ENCODE assay signal across 19 cellular contexts in genomic region chr20:22560817-22561216, GRCh38. TPM values are rescaled to one million over a fixed set of nuclear protein-coding genes. Genes with fewer than 3 reads are reported as not detected.
DNase-seq lines count a peak whose midpoint lies in the region; ATAC-seq, FAIRE-seq and TF ChIP-seq lines count a peak whose summit lies in the region.
"Had no signal": no experiment of that assay in that cellular context is flagged by ENCODE, and none has a peak within 500 bp of the region (broad histone marks: within the 10 kb centered on the region; RNA-seq: fewer than 3 reads in every experiment).

No MANE protein-coding gene starts in this region.

- H3K9me3 ChIP-seq in HepG2 (ENCODE audit: low read length) (no peaks in the 10 kb centered on the region), right lobe of liver (no peaks in the 10 kb centered on the region), left lung (no peaks in the 10 kb centered on the region)
- H3K9me3 ChIP-seq in CD8-positive, alpha-beta T cell (ENCODE audit: low read length): no peaks in the 10 kb centered on the region
- H3K9me3 ChIP-seq: SJSA1 had no signal

- TSS peak; percentile 9 for BruUV-seq in HepG2 (replicated peaks; lab: Mats Ljungman, UMichigan)

- no peak overlapping the region for H3K9ac ChIP-seq in HepG2 (ENCODE audit: insufficient read depth, low read depth, low read length)
- H3K9ac ChIP-seq: KMS-11 had no signal

- in situ Hi-C loops in HepG2 (cut with HindIII; ENCODE audit: extremely low pct_ligation_motif_present, low pct_unique_long_range_greater_than_20kb): no loop called here

- H3K4me3 ChIP-seq in HepG2 (replicated peaks in 1 of 3; ENCODE audit: insufficient read depth in 1 of 3, low read depth in 2 of 3, low read length in 3 of 3): no peak overlapping the region
- H3K4me3 ChIP-seq in right lobe of liver: no peak overlapping the region
- no peak overlapping the region for H3K4me3 ChIP-seq in lower leg skin (ENCODE audit: low read depth, poor library complexity, severe bottlenecking)
- no peak overlapping the region for H3K4me3 ChIP-seq in left lung
- H3K4me3 ChIP-seq in CD8-positive, alpha-beta T cell (ENCODE audit: low read depth, low read length): no peak overlapping the region
- H3K4me3 ChIP-seq: PC-9, SJSA1 had no signal

- H3K4me1 ChIP-seq in HepG2 (ENCODE audit: insufficient read depth, low read length): peaks cover 42% of the 10 kb centered on the region
- H3K4me1 ChIP-seq in right lobe of liver: peaks cover 0 to 32% (median 13%) of the 10 kb centered on the region in 4 donors
- H3K4me1 ChIP-seq in left lung: no peaks in the 10 kb centered on the region
- H3K4me1 ChIP-seq in CD8-positive, alpha-beta T cell (ENCODE audit: insufficient read depth, low read length): no peaks in the 10 kb centered on the region
- H3K4me1 ChIP-seq: SJSA1 had no signal

- H3K27ac Mint-ChIP-seq in WTC11 (no peak overlapping the region), nephron progenitor cell (no peak overlapping the region)
- H3K27ac Mint-ChIP-seq in CD8-positive, alpha-beta T cell: no peak overlapping the region
- H3K27ac Mint-ChIP-seq: CD14-positive monocyte had no signal

- TF ChIP-seq CTCF in HepG2 (CRISPR knock-in tag; IDR thresholded peaks at IDR 0.05): no peak
- no peak for TF ChIP-seq CTCF in right lobe of liver (IDR thresholded peaks at IDR 0.05)
- no peak for TF ChIP-seq CTCF in WTC11 (IDR thresholded peaks at IDR 0.05)
- TF ChIP-seq CTCF in nephron progenitor cell (IDR thresholded peaks at IDR 0.05): no peak
- TF ChIP-seq CTCF in lower leg skin (IDR thresholded peaks at IDR 0.05): no peak
- TF ChIP-seq CTCF in left lung (IDR thresholded peaks at IDR 0.05): no peak
- TF ChIP-seq CTCF in CD8-positive, alpha-beta T cell (IDR thresholded peaks at IDR 0.05): no peak

- H3K4me3 Mint-ChIP-seq in WTC11 (no peak overlapping the region), nephron progenitor cell (no peak overlapping the region)
- no peak overlapping the region for H3K4me3 Mint-ChIP-seq in CD8-positive, alpha-beta T cell

- H3K27ac ChIP-seq in HepG2 (ENCODE audit: extremely low read length, insufficient read depth, low read length): no peak overlapping the region
- H3K27ac ChIP-seq in right lobe of liver: no peak overlapping the region
- H3K27ac ChIP-seq in left lung: no peak overlapping the region
- no peak overlapping the region for H3K27ac ChIP-seq in CD8-positive, alpha-beta T cell (ENCODE audit: low read depth, low read length)
- H3K27ac ChIP-seq: KMS-11, PC-9, SJSA1 had no signal

- H4K20me1 ChIP-seq in HepG2 (ENCODE audit: insufficient read depth, low read length): no peaks in the 10 kb centered on the region

- no peak overlapping the region for H2AFZ ChIP-seq in HepG2 (ENCODE audit: low read length)
- H2AFZ ChIP-seq: PC-9 had no signal

- H3K36me3 ChIP-seq in HepG2 (replicated peaks in 1 of 2; ENCODE audit: control insufficient read depth in 1 of 2, insufficient read depth in 2 of 2, low read length in 2 of 2) (peaks cover 11 to 23% of the 10 kb centered on the region in 2 experiments), right lobe of liver (peaks cover 0 to 16% (median 0%) of the 10 kb centered on the region in 4 donors), left lung (no peaks in the 10 kb centered on the region)
- H3K36me3 ChIP-seq in CD8-positive, alpha-beta T cell (ENCODE audit: insufficient read depth, low read length): no peaks in the 10 kb centered on the region
- H3K36me3 ChIP-seq: SJSA1 had no signal

- CTCF ChIA-PET in HepG2 (lab: Yijun Ruan, JAX; ENCODE audit: low intra/inter-chr PET ratio, low total read pairs): no interaction called here
- CTCF ChIA-PET in WTC11 (lab: Charles Lee): interaction anchor here (0.6 to 1.1 kb wide), 7 partner anchors 14 to 683 kb away, joined by 3 to 9 read pairs (median 5); no protein-coding TSS in a partner anchor
- CTCF ChIA-PET in CD8-positive, alpha-beta T cell (lab: Charles Lee): no interaction called here

- H3K9me3 Mint-ChIP-seq in WTC11: no peaks in the 10 kb centered on the region
- H3K9me3 Mint-ChIP-seq in nephron progenitor cell: no peaks in the 10 kb centered on the region
- no peaks in the 10 kb centered on the region for H3K9me3 Mint-ChIP-seq in CD8-positive, alpha-beta T cell

- no peak for FAIRE-seq in HepG2 (lab: Jason Lieb, UNC)

- H3K27me3 Mint-ChIP-seq in WTC11 (ENCODE audit: low read depth): peaks cover 100% of the 10 kb centered on the region
- peaks cover 100% of the 10 kb centered on the region for H3K27me3 Mint-ChIP-seq in nephron progenitor cell (ENCODE audit: low read depth, poor library complexity)
- peaks cover 55% of the 10 kb centered on the region for H3K27me3 Mint-ChIP-seq in CD8-positive, alpha-beta T cell (ENCODE audit: low read depth)

- H3K36me3 Mint-ChIP-seq in WTC11: no peaks in the 10 kb centered on the region
- no peaks in the 10 kb centered on the region for H3K36me3 Mint-ChIP-seq in nephron progenitor cell (ENCODE audit: low read depth)
- no peaks in the 10 kb centered on the region for H3K36me3 Mint-ChIP-seq in CD8-positive, alpha-beta T cell
- H3K36me3 Mint-ChIP-seq: CD14-positive monocyte had no signal

- DNase-seq in HepG2 (ENCODE audit: low spot score): no peak
- DNase-seq in right lobe of liver: no peak
- DNase-seq in WTC11 (ENCODE audit: low spot score): peak; percentile 63
- peak; percentile 26 for DNase-seq in nephron progenitor cell
- no peak for DNase-seq in lower leg skin (ENCODE audit: low spot score in 2 of 2)
- no peak for DNase-seq in left lung
- no peak for DNase-seq in CD8-positive, alpha-beta T cell
- DNase-seq: 8988T, DMS 273 treated with DMSO at 0.1 percent for 48 hours, DND-41, GDM1, NCI-H1436 treated with DMSO at 0.1 percent for 48 hours, NCI-H510A treated with DMSO at 0.1 percent for 48 hours, PC-9 had no signal

- no peak for TF ChIP-seq RAD21 in HepG2 (CRISPR knock-in tag; IDR thresholded peaks at IDR 0.05)

- TF ChIP-seq EP300 in HepG2 (IDR thresholded peaks at IDR 0.05; ENCODE audit: low read depth in 2 of 2, low read length in 2 of 2) (no peak), HepG2 (CRISPR knock-in tag; IDR thresholded peaks at IDR 0.05; ENCODE audit: borderline replicate concordance) (no peak)

- POLR2A ChIA-PET in HepG2 (lab: Yijun Ruan, JAX): interaction anchor here (1.5 to 2.1 kb wide), 2 partner anchors 36 to 71 kb away, joined by 4 to 5 read pairs; no protein-coding TSS in a partner anchor
- POLR2A ChIA-PET in WTC11 (lab: Charles Lee): no interaction called here
- POLR2A ChIA-PET in CD8-positive, alpha-beta T cell (lab: Charles Lee): interaction anchor here (0.6 kb wide), 1 partner anchor 242 kb away, joined by 3 read pairs; no protein-coding TSS in a partner anchor

- WGBS in HepG2 (ENCODE audit: low lambda C conversion rate): 98% methylated on average over 16 of the region's 16 CpGs
- WGBS in right lobe of liver (ENCODE audit: insufficient coverage, low coverage, low lambda C conversion rate, missing lambda C conversion rate): 38% methylated on average over 15 of the region's 16 CpGs
- 10% methylated on average over 16 of the region's 16 CpGs for WGBS in lower leg skin, 2 donors

- intact Hi-C loops in HepG2 (cut with micrococcal nuclease; ENCODE audit: unreplicated experiment) (no loop called here), right lobe of liver (cut with DNase I) (no loop called here), lower leg skin (cut with DNase I; ENCODE audit: low total_unique reads) (no loop called here), left lung (cut with DNase I) (no loop called here)
- intact Hi-C loops in CD8-positive, alpha-beta T cell (cut with DNase I, micrococcal nuclease): no loop called here

- H3K4me1 Mint-ChIP-seq in WTC11 (peaks cover 90% of the 10 kb centered on the region), nephron progenitor cell (no peaks in the 10 kb centered on the region)
- H3K4me1 Mint-ChIP-seq in CD8-positive, alpha-beta T cell (ENCODE audit: low read depth): no peaks in the 10 kb centered on the region
- H3K4me1 Mint-ChIP-seq: CD14-positive monocyte had no signal

- H3K27me3 ChIP-seq in HepG2 (ENCODE audit: control insufficient read depth in 1 of 2, insufficient read depth in 2 of 2, low read length in 2 of 2): no peaks in the 10 kb centered on the region
- no peaks in the 10 kb centered on the region for H3K27me3 ChIP-seq in right lobe of liver
- peaks cover 43 to 93% of the 10 kb centered on the region in 2 donors for H3K27me3 ChIP-seq in left lung
- no peaks in the 10 kb centered on the region for H3K27me3 ChIP-seq in CD8-positive, alpha-beta T cell (ENCODE audit: insufficient read depth, low read length)

- no peak overlapping the region for H3K4me2 ChIP-seq in HepG2 (ENCODE audit: low read depth, low read length)
- H3K4me2 ChIP-seq: KMS-11, PC-9 had no signal

- no peak for ATAC-seq in HepG2
- ATAC-seq in right lobe of liver: no peak
- ATAC-seq in WTC11: peak; percentile 57
- no peak for ATAC-seq in left lung
- no peak for ATAC-seq in CD8-positive, alpha-beta T cell
- ATAC-seq in GM21786 (IDR thresholded peaks at IDR 0.05; ENCODE audit: unreplicated experiment): no peak

- TF ChIP-seq POLR2A in HepG2 (IDR thresholded peaks at IDR 0.05; ENCODE audit: insufficient read depth in 1 of 2, low read depth in 2 of 2, low read length in 2 of 2) (no peak), right lobe of liver (IDR thresholded peaks at IDR 0.05) (no peak), lower leg skin (IDR thresholded peaks at IDR 0.05) (no peak)

- H3K79me2 ChIP-seq in HepG2 (ENCODE audit: insufficient read depth, low read length): no peaks in the 10 kb centered on the region

RNA-seq across cellular contexts. Expression of gene FOXA2, which starts 23.6 kb away (rescaled TPM):
- total RNA-seq in HepG2 (2016; rRNA removed; fragmentation: Illumina TruSeq; extraction: Trizol) (12.2 and 12.7 TPM in 2 replicates), right lobe of liver (10 to 100 TPM; 11.8 to 28.7 (median 21.2) TPM), WTC11 (2021) (1.3 to 3.1 TPM (median 1.3 TPM) in 3 replicates), lower leg skin (not detected), left lung (10 to 100 TPM; 24.0 to 39.8 TPM)
- 4.6 and 4.9 TPM in 2 replicates for total RNA-seq in HepG2 (2016; cell fraction: cytosol; rRNA removed; fragmentation: Illumina TruSeq; extraction: Trizol; ENCODE audit: low read depth)
- total RNA-seq in HepG2 (2016; cell fraction: insoluble cytoplasmic fraction; rRNA removed; fragmentation: Illumina TruSeq; extraction: Trizol): 10.8 and 13.2 TPM in 2 replicates
- total RNA-seq in HepG2 (2016; cell fraction: membrane; rRNA removed; fragmentation: Illumina TruSeq; extraction: Trizol): 11.1 and 12.0 TPM in 2 replicates
- total RNA-seq in HepG2 (2016; cell fraction: nucleus; rRNA removed; fragmentation: Illumina TruSeq; extraction: Trizol): 11.8 and 11.9 TPM in 2 replicates
- 8.8 and 12.2 TPM in 2 replicates for polyA plus RNA-seq in HepG2 (2011; rRNA removed)
- 5.0 and 7.0 TPM in 2 replicates for polyA plus RNA-seq in HepG2 (2011; cell fraction: cytosol; rRNA removed)
- 31.5 and 34.4 TPM in 2 replicates for polyA plus RNA-seq in HepG2 (2011; cell fraction: nucleus; rRNA removed)
- 33.6 and 38.4 TPM in 2 replicates for polyA plus RNA-seq in HepG2 (2012)
- 4.4 TPM in 2 replicates for polyA plus RNA-seq in HepG2 (2016; cell fraction: cytosol; fragmentation: Illumina TruSeq; extraction: Trizol; ENCODE audit: low read depth)
- 22.9 and 28.4 TPM in 2 replicates for polyA plus RNA-seq in HepG2 (2016; cell fraction: insoluble cytoplasmic fraction; fragmentation: Illumina TruSeq; extraction: Trizol; ENCODE audit: low read depth)
- polyA plus RNA-seq in HepG2 (2016; cell fraction: membrane; fragmentation: Illumina TruSeq; extraction: Trizol; ENCODE audit: low read depth): 9.4 and 9.7 TPM in 2 replicates
- 30.5 and 31.3 TPM in 2 replicates for polyA plus RNA-seq in HepG2 (2016; cell fraction: nucleus; fragmentation: Illumina TruSeq; extraction: Trizol; ENCODE audit: insufficient read depth, low read depth)
- 12.8 TPM in 1 of 2 replicates, not detected in the other for polyA minus RNA-seq in HepG2 (2011; rRNA and poly(A)+ RNA removed; ENCODE audit: low replicate concordance)
- 12.6 and 15.2 TPM in 2 replicates for polyA minus RNA-seq in HepG2 (2011; cell fraction: cytosol; rRNA and poly(A)+ RNA removed)
- 6.7 and 9.3 TPM in 2 replicates for polyA minus RNA-seq in HepG2 (2011; cell fraction: nucleus; rRNA and poly(A)+ RNA removed)
- total RNA-seq in CD8-positive, alpha-beta T cell: not detected
- total RNA-seq: PC-9 had no signal
- polyA plus RNA-seq: AG04450, CD14-positive monocyte had no signal

Comparison
In these comparisons a context has a peak if more than half of its experiments do, and no peak if none do; other contexts are left out.
1. DNase-seq: peak in WTC11 (single experiment) and nephron progenitor cell (single experiment); none in HepG2 (single experiment), right lobe of liver (0 of 3), lower leg skin (0 of 2), left lung (0 of 2) and CD8-positive, alpha-beta T cell (0 of 7).
2. Of the 50 proteins assayed by ChIP-seq in both HepG2 and WTC11: peak only in HepG2: none; only in WTC11: FOXP4, MAX and USF2; in both: none; in neither: 47.